1 cellular context compared by ENCODE assay signal in genomic region chr14:106436310-106436905, GRCh38.
TF ChIP-seq lines count a peak whose summit lies in the region.

No MANE protein-coding gene starts in this region.

TF ChIP-seq in GM23338, 12 proteins besides CTCF, POLR2A, EP300 and RAD21 (continued from another document):
- TF ChIP-seq, protein P1, sequence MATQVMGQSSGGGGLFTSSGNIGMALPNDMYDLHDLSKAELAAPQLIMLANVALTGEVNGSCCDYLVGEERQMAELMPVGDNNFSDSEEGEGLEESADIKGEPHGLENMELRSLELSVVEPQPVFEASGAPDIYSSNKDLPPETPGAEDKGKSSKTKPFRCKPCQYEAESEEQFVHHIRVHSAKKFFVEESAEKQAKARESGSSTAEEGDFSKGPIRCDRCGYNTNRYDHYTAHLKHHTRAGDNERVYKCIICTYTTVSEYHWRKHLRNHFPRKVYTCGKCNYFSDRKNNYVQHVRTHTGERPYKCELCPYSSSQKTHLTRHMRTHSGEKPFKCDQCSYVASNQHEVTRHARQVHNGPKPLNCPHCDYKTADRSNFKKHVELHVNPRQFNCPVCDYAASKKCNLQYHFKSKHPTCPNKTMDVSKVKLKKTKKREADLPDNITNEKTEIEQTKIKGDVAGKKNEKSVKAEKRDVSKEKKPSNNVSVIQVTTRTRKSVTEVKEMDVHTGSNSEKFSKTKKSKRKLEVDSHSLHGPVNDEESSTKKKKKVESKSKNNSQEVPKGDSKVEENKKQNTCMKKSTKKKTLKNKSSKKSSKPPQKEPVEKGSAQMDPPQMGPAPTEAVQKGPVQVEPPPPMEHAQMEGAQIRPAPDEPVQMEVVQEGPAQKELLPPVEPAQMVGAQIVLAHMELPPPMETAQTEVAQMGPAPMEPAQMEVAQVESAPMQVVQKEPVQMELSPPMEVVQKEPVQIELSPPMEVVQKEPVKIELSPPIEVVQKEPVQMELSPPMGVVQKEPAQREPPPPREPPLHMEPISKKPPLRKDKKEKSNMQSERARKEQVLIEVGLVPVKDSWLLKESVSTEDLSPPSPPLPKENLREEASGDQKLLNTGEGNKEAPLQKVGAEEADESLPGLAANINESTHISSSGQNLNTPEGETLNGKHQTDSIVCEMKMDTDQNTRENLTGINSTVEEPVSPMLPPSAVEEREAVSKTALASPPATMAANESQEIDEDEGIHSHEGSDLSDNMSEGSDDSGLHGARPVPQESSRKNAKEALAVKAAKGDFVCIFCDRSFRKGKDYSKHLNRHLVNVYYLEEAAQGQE (IDR thresholded peaks at IDR 0.05; ENCODE audit: unreplicated experiment) = no peak
- TF ChIP-seq ZNF114 (CRISPR knock-in tag; IDR thresholded peaks at IDR 0.05) (no peak), EZH2 (IDR thresholded peaks at IDR 0.05; ENCODE audit: low read depth, unreplicated experiment) (no peak), CREB1 (CRISPR knock-in tag; IDR thresholded peaks at IDR 0.05; ENCODE audit: low read depth) (no peak), STAT1 (IDR thresholded peaks at IDR 0.05; ENCODE audit: unreplicated experiment) (no peak), POLR2AphosphoS5 (IDR thresholded peaks at IDR 0.05; ENCODE audit: low read depth) (no peak), EZH2phosphoT487 (IDR thresholded peaks at IDR 0.05; ENCODE audit: unreplicated experiment) (no peak), ZNF331 (CRISPR knock-in tag; IDR thresholded peaks at IDR 0.05; ENCODE audit: low read depth) (no peak), JUNB (IDR thresholded peaks at IDR 0.05; ENCODE audit: unreplicated experiment) (no peak), NANOG (IDR thresholded peaks at IDR 0.05; ENCODE audit: borderline replicate concordance) (no peak)
- TF ChIP-seq, protein P2, sequence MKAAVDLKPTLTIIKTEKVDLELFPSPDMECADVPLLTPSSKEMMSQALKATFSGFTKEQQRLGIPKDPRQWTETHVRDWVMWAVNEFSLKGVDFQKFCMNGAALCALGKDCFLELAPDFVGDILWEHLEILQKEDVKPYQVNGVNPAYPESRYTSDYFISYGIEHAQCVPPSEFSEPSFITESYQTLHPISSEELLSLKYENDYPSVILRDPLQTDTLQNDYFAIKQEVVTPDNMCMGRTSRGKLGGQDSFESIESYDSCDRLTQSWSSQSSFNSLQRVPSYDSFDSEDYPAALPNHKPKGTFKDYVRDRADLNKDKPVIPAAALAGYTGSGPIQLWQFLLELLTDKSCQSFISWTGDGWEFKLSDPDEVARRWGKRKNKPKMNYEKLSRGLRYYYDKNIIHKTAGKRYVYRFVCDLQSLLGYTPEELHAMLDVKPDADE (IDR thresholded peaks at IDR 0.05) = no peak
